8 cellular contexts compared by ENCODE assay signal in genomic region chr10:5293691-5294550, GRCh38.
DNase-seq lines count a peak whose midpoint lies in the region; ATAC-seq and TF ChIP-seq lines count a peak whose summit lies in the region.

No MANE protein-coding gene starts in this region.

- H3K27ac ChIP-seq in right lobe of liver (no peak overlapping the region), testis (no peak overlapping the region), uterus (no peak overlapping the region)

- H3K9me3 ChIP-seq in right lobe of liver (no peaks in the 10 kb centered on the region), testis (no peaks in the 10 kb centered on the region), uterus (no peaks in the 10 kb centered on the region)

- TF ChIP-seq POLR2A in right lobe of liver (IDR thresholded peaks at IDR 0.05) (no peak), testis (IDR thresholded peaks at IDR 0.05) (no peak), uterus (IDR thresholded peaks at IDR 0.05) (no peak)

- ATAC-seq in right lobe of liver (peak; percentile 62 to 79 (median 72)), GM19397 (IDR thresholded peaks at IDR 0.05; ENCODE audit: unreplicated experiment) (no peak)

- peak overlapping the region; percentile 37 for H3K4me3 ChIP-seq in Jurkat, Clone E6-1 (ENCODE audit: low read length)
- H3K4me3 ChIP-seq in cardiac fibroblast (replicated peaks in 1 of 2; ENCODE audit: low read depth in 2 of 2, low read length in 2 of 2): no peak overlapping the region
- no peak overlapping the region for H3K4me3 ChIP-seq in right lobe of liver
- no peak overlapping the region for H3K4me3 ChIP-seq in testis
- H3K4me3 ChIP-seq in uterus: no peak overlapping the region

- intact Hi-C loops in right lobe of liver (cut with DNase I): loop anchor here in 1 of 2 donors (10.0 kb wide), 1 partner anchor 449 kb away; no protein-coding TSS in a partner anchor
- intact Hi-C loops in testis (cut with DNase I; ENCODE audit: low total_unique reads): no loop called here
- intact Hi-C loops in uterus (cut with DNase I; ENCODE audit: low total_unique reads): no loop called here

- TF ChIP-seq CTCF in GM10266 (IDR thresholded peaks at IDR 0.05; ENCODE audit: control insufficient read depth, insufficient read depth, low read depth, missing control alignments) (peak; percentile 61), cardiac fibroblast (IDR thresholded peaks at IDR 0.05; ENCODE audit: low read depth, low read length) (peak; percentile 72), right lobe of liver (IDR thresholded peaks at IDR 0.05) (peak; percentile 32 to 56 (median 41)), testis (IDR thresholded peaks at IDR 0.05) (peak in 2 of 3 experiments; percentile 18 to 30), uterus (IDR thresholded peaks at IDR 0.05) (no peak)

- WGBS in right lobe of liver (ENCODE audit: insufficient coverage, low coverage, low lambda C conversion rate, missing lambda C conversion rate): 63% methylated on average over 11 of the region's 15 CpGs
- 52 to 56% methylated on average over 12 to 15 of the region's 15 CpGs for WGBS in testis, 2 donors

- no peaks in the 10 kb centered on the region for H3K36me3 ChIP-seq in right lobe of liver
- H3K36me3 ChIP-seq in testis (ENCODE audit: low read depth, missing control alignments): no peaks in the 10 kb centered on the region
- no peaks in the 10 kb centered on the region for H3K36me3 ChIP-seq in uterus

- H3K27me3 ChIP-seq in right lobe of liver (no peaks in the 10 kb centered on the region), testis (no peaks in the 10 kb centered on the region), uterus (no peaks in the 10 kb centered on the region)

- peak; percentile 36 for DNase-seq in GM10266 (ENCODE audit: extremely low spot score)
- peak; percentile 80 for DNase-seq in Jurkat, Clone E6-1 (ENCODE audit: low read depth, low spot score)
- peak; percentile 25 for DNase-seq in T-helper 22 cell (ENCODE audit: low read depth)
- peak; percentile 44 to 68 for DNase-seq in cardiac fibroblast (ENCODE audit: low read depth in 2 of 2)
- peak; percentile 65 to 77 (median 71) for DNase-seq in right lobe of liver
- peak; percentile 72 for DNase-seq in testis
- no peak for DNase-seq in uterus

- no peaks in the 10 kb centered on the region for H3K4me1 ChIP-seq in right lobe of liver
- H3K4me1 ChIP-seq in testis: no peaks in the 10 kb centered on the region
- H3K4me1 ChIP-seq in uterus: no peaks in the 10 kb centered on the region

Comparison
In these comparisons a context has a peak if more than half of its experiments do, and no peak if none do; other contexts are left out.
1. DNase-seq: peak in GM10266 (single experiment), Jurkat, Clone E6-1 (single experiment), T-helper 22 cell (single experiment), cardiac fibroblast (2 of 2), right lobe of liver (3 of 3) and testis (single experiment); none in uterus (0 of 2).
2. CTCF ChIP-seq: peak in GM10266 (single experiment), cardiac fibroblast (single experiment), right lobe of liver (4 of 4) and testis (2 of 3); none in uterus (0 of 4).